Comparison of ENCODE assay signal across 1 cellular context in genomic region chr20:47032969-47033578, GRCh38.
TF ChIP-seq lines count a peak whose summit lies in the region.

No MANE protein-coding gene starts in this region.

TF ChIP-seq in HepG2, 621 proteins besides CTCF, POLR2A, EP300 and RAD21 (continued from another document and continues in another):
- peak; percentile 74 for TF ChIP-seq ZBTB40 (IDR thresholded peaks at IDR 0.05)
- TF ChIP-seq ZBTB40 (CRISPR knock-in tag; IDR thresholded peaks at IDR 0.05): peak; percentile 99
- no peak for TF ChIP-seq ZNF567 (CRISPR knock-in tag; IDR thresholded peaks at IDR 0.05; ENCODE audit: borderline replicate concordance)
- TF ChIP-seq ZFY (CRISPR knock-in tag; IDR thresholded peaks at IDR 0.05): peak; percentile 27; the same call in 1 of the 2 replicates
- 0 out of 2 replicates have a peak, but pooled peaks have one; percentile 27 for TF ChIP-seq ZBTB26 (CRISPR knock-in tag; IDR thresholded peaks at IDR 0.05; ENCODE audit: borderline replicate concordance)
- TF ChIP-seq STAT6 (CRISPR knock-in tag; IDR thresholded peaks at IDR 0.05; ENCODE audit: borderline replicate concordance): no peak
- peak; percentile 28; the same call in 1 of the 2 replicates for TF ChIP-seq ZNF766 (CRISPR knock-in tag; IDR thresholded peaks at IDR 0.05; ENCODE audit: borderline replicate concordance)
- no peak for TF ChIP-seq ZNF691 (CRISPR knock-in tag; IDR thresholded peaks at IDR 0.05; ENCODE audit: borderline replicate concordance, low read depth)
- no peak for TF ChIP-seq TGIF2 (CRISPR knock-in tag; IDR thresholded peaks at IDR 0.05)
- no peak for TF ChIP-seq ZNF660 (CRISPR knock-in tag; IDR thresholded peaks at IDR 0.05; ENCODE audit: borderline replicate concordance, low read depth)
- TF ChIP-seq ZNF891 (CRISPR knock-in tag; IDR thresholded peaks at IDR 0.05): 0 out of 2 replicates have a peak, but pooled peaks have one; percentile 37
- 0 out of 2 replicates have a peak, but pooled peaks have one; percentile 28 for TF ChIP-seq PATZ1 (CRISPR knock-in tag; IDR thresholded peaks at IDR 0.05)
- peak; percentile 63; the same call in 1 of the 2 replicates for TF ChIP-seq MIER2 (CRISPR knock-in tag; IDR thresholded peaks at IDR 0.05)
- TF ChIP-seq ZBTB39 (CRISPR knock-in tag; IDR thresholded peaks at IDR 0.05): peak; percentile 81; the same call in 1 of the 2 replicates
- TF ChIP-seq HMGXB3 (CRISPR knock-in tag; IDR thresholded peaks at IDR 0.05; ENCODE audit: borderline replicate concordance): 0 out of 2 replicates have a peak, but pooled peaks have one; percentile 38
- TF ChIP-seq ZGPAT (CRISPR knock-in tag; IDR thresholded peaks at IDR 0.05): peak; percentile 35; the same call in 1 of the 2 replicates
- 0 out of 2 replicates have a peak, but pooled peaks have one; percentile 65 for TF ChIP-seq REPIN1 (CRISPR knock-in tag; IDR thresholded peaks at IDR 0.05; ENCODE audit: borderline replicate concordance, low read depth)
- peak; percentile 64; the same call in 1 of the 2 replicates for TF ChIP-seq HDAC2 (CRISPR knock-in tag; IDR thresholded peaks at IDR 0.05)
- no peak for TF ChIP-seq ZBTB3 (CRISPR knock-in tag; IDR thresholded peaks at IDR 0.05; ENCODE audit: borderline replicate concordance, low read depth)
- TF ChIP-seq NFYB (CRISPR knock-in tag; IDR thresholded peaks at IDR 0.05): peak; percentile 34; the same call in 1 of the 2 replicates
- TF ChIP-seq MED1 (CRISPR knock-in tag; IDR thresholded peaks at IDR 0.05): peak; percentile 60; the same call in 1 of the 2 replicates
- TF ChIP-seq ZFP62 (CRISPR knock-in tag; IDR thresholded peaks at IDR 0.05): 0 out of 2 replicates have a peak, but pooled peaks have one; percentile 22
- TF ChIP-seq ZNF496 (CRISPR knock-in tag; IDR thresholded peaks at IDR 0.05; ENCODE audit: insufficient replicate concordance): no peak
- TF ChIP-seq TRIM22 (IDR thresholded peaks at IDR 0.05): no peak
